Comparison of ENCODE assay signal across 9 cellular contexts in genomic region chr19:48624791-48625723, GRCh38. TPM values are rescaled to one million over a fixed set of nuclear protein-coding genes. Genes with fewer than 3 reads are reported as not detected.
DNase-seq lines count a peak whose midpoint lies in the region; ATAC-seq and TF ChIP-seq lines count a peak whose summit lies in the region.
"Had no signal": no experiment of that assay in that cellular context is flagged by ENCODE, and none has a peak within 500 bp of the region (broad histone marks: within the 10 kb centered on the region; RNA-seq: fewer than 3 reads in every experiment).

No MANE protein-coding gene starts in this region.

- no peak for DNase-seq in HFFc6
- no peak for DNase-seq in brain microvascular endothelial cell
- peak; percentile 76 to 85 (median 83) for DNase-seq in mucosa of descending colon
- no peak for DNase-seq in SIG-M5 (lab: John Stamatoyannopoulos, UW)
- DNase-seq in GM13977 (ENCODE audit: low spot score), result no peak
- no peak for DNase-seq in NCI-H2227 treated with DMSO at 0.1 percent for 48 hours (lab: John Stamatoyannopoulos, UW)

- H3K27ac ChIP-seq in 22Rv1, result peak overlapping the region; percentile 85
- no peak overlapping the region for H3K27ac ChIP-seq in brain microvascular endothelial cell

- H3K4me1 ChIP-seq in mucosa of descending colon (ENCODE audit: low read depth), result peaks cover 38% of the 10 kb centered on the region

- ATAC-seq in mucosa of descending colon (peak; percentile 53), GM21786 (IDR thresholded peaks at IDR 0.05; ENCODE audit: unreplicated experiment) (no peak)

- peak overlapping the region; percentile 63 for H3K4me3 ChIP-seq in brain microvascular endothelial cell (ENCODE audit: low read depth, low read length)
- no peak overlapping the region for H3K4me3 ChIP-seq in mucosa of descending colon

- peak overlapping the region; percentile 89 for H3K4me3 Mint-ChIP-seq in HFFc6

- H3K27me3 Mint-ChIP-seq in HFFc6 (ENCODE audit: insufficient read depth), result no peaks in the 10 kb centered on the region; the same call in 1 of the 2 replicates

- H3K9me3 Mint-ChIP-seq in HFFc6, result no peaks in the 10 kb centered on the region

- H3K9me3 ChIP-seq in mucosa of descending colon, result no peaks in the 10 kb centered on the region

- no peak for TF ChIP-seq CTCF in 22Rv1 (IDR thresholded peaks at IDR 0.05)
- TF ChIP-seq CTCF in HFFc6 (IDR thresholded peaks at IDR 0.05), result no peak
- no peak for TF ChIP-seq CTCF in brain microvascular endothelial cell (IDR thresholded peaks at IDR 0.05; ENCODE audit: low read depth, low read length, missing control alignments)
- no peak for TF ChIP-seq CTCF in mucosa of descending colon (IDR thresholded peaks at IDR 0.05)
- no peak for TF ChIP-seq CTCF in GM13977 (IDR thresholded peaks at IDR 0.05; ENCODE audit: extremely low read depth, insufficient read depth, missing control alignments)

- H3K27ac Mint-ChIP-seq in HFFc6, result peak overlapping the region; percentile 94

- in situ Hi-C loops in brain microvascular endothelial cell (cut with HindIII; ENCODE audit: low pct_ligation_motif_present, low sequenced_read_pairs) (no loop called here), GM13977 (cut with MboI; ENCODE audit: low pct_unique_long_range_greater_than_20kb, low sequenced_read_pairs, unreplicated experiment) (loop anchor here (25.0 kb wide), 1 partner anchor 337 kb away; the partner anchor contains the start of genes BAX and FTL)

- intact Hi-C loops in mucosa of descending colon (cut with DNase I, micrococcal nuclease), result no loop called here

- no peaks in the 10 kb centered on the region for H3K36me3 ChIP-seq in brain microvascular endothelial cell (replicated peaks)
- H3K36me3 ChIP-seq in mucosa of descending colon (ENCODE audit: low read depth), result no peaks in the 10 kb centered on the region

- H3K4me1 Mint-ChIP-seq in HFFc6 (ENCODE audit: low read depth), result peaks cover 31% of the 10 kb centered on the region

- H3K27me3 ChIP-seq in brain microvascular endothelial cell (replicated peaks), result no peaks in the 10 kb centered on the region

- peaks cover 20% of the 10 kb centered on the region for H3K36me3 Mint-ChIP-seq in HFFc6 (ENCODE audit: low read depth)

RNA-seq across cellular contexts. Expression of gene SPHK2, which starts 5.8 kb away (rescaled TPM):
- total RNA-seq in HFFc6 (2021; fragmentation: NEBNext Ultra II Directional; extraction: Animal tissue kit (Norgen Biotek cat#: 25700)), result 10 to 100 TPM; 20.1 to 34.0 (median 23.4) TPM
- 10 to 100 TPM; 37.9 to 54.8 (median 50.2) TPM for total RNA-seq in mucosa of descending colon

RNA-seq across cellular contexts. Expression of gene RPL18, which starts 6.1 kb away (rescaled TPM):
- 1,000 to 10,000 TPM; 1,359 to 1,448 (median 1,407) TPM for total RNA-seq in HFFc6 (2021; fragmentation: NEBNext Ultra II Directional; extraction: Animal tissue kit (Norgen Biotek cat#: 25700))
- total RNA-seq in mucosa of descending colon, result 1,000 to 10,000 TPM in 2 of 3 donors, 100 to 1,000 TPM in 1; 999 to 1,336 (median 1,270) TPM

RNA-seq across cellular contexts. Expression of gene FAM83E, which starts 10.2 kb away (rescaled TPM):
- under 1 TPM; 0.23 to 0.99 (median 0.54) TPM for total RNA-seq in HFFc6 (2021; fragmentation: NEBNext Ultra II Directional; extraction: Animal tissue kit (Norgen Biotek cat#: 25700))
- 100 to 1,000 TPM in 2 of 3 donors, 10 to 100 TPM in 1; 97.8 to 180 (median 175) TPM for total RNA-seq in mucosa of descending colon

RNA-seq across cellular contexts. Expression of gene DBP, which starts 12.1 kb away (rescaled TPM):
- 1 to 10 TPM; 3.8 to 5.7 (median 4.4) TPM for total RNA-seq in HFFc6 (2021; fragmentation: NEBNext Ultra II Directional; extraction: Animal tissue kit (Norgen Biotek cat#: 25700))
- 10 to 100 TPM in 2 of 3 donors, 1 to 10 TPM in 1; 8.2 to 18.4 (median 11.1) TPM for total RNA-seq in mucosa of descending colon

RNA-seq across cellular contexts. Expression of gene SPACA4, which starts 18.5 kb away (rescaled TPM):
- not detected for total RNA-seq in HFFc6 (2021; fragmentation: NEBNext Ultra II Directional; extraction: Animal tissue kit (Norgen Biotek cat#: 25700))
- not detected for total RNA-seq in mucosa of descending colon
- total RNA-seq: myocyte had no signal

Comparison
In these comparisons a context has a peak if more than half of its experiments do, and no peak if none do; other contexts are left out.
1. DNase-seq: peak in mucosa of descending colon (3 of 3); none in HFFc6 (single experiment), brain microvascular endothelial cell (single experiment), SIG-M5 (single experiment), GM13977 (single experiment) and NCI-H2227 treated with DMSO at 0.1 percent for 48 hours (single experiment).
2. RNA of gene FAM83E, which starts 10.2 kb away (total RNA-seq): 97.8 to 180 TPM in mucosa of descending colon; 0.23 to 0.99 TPM in HFFc6; every median in the first group is over 10 times any median in the second.